In genomic region chr6:82178084-82178758, GRCh38 we compare ENCODE assay signal across 9 cellular contexts.
A peak's percentile ranks its signal among the peaks of the same experiment; 100 is the strongest.
DNase-seq lines count a peak whose midpoint lies in the region; ATAC-seq and TF ChIP-seq lines count a peak whose summit lies in the region.
"Had no signal": no experiment of that assay in that cellular context is flagged by ENCODE, and none has a peak within 500 bp of the region (broad histone marks: within the 10 kb centered on the region; RNA-seq: fewer than 3 reads in every experiment).

No MANE protein-coding gene starts in this region.

- peak; percentile 59 for ATAC-seq in foreskin keratinocyte

- peak; percentile 11 for DNase-seq in NCI-H1436 (lab: John Stamatoyannopoulos, UW)
- no peak for DNase-seq in NCI-H1436 treated with DMSO at 0.1 percent for 48 hours (lab: John Stamatoyannopoulos, UW)
- peak; percentile 3 to 5 for DNase-seq in SHP77 (lab: John Stamatoyannopoulos, UW)
- peak in 1 of 2 donors; percentile 7 for DNase-seq in foreskin keratinocyte
- no peak for DNase-seq in tibial artery
- no peak for DNase-seq in stimulated activated CD4-positive, alpha-beta T cell treated with anti-CD3 and anti-CD28 coated beads, Interleukin-2, amount 100 ng/mL, for 48 hours
- DNase-seq in activated CD4-positive, CD25-positive, alpha-beta regulatory T cell treated with anti-CD3 and anti-CD28 coated beads, Interleukin-2, amount 50 U/mL, for 72 hours: no peak
- no peak for DNase-seq in activated naive CD4-positive, alpha-beta T cell treated with Interleukin-2 at 50 U/mL for 16 hours

- intact Hi-C loops in tibial artery (cut with DNase I; ENCODE audit: low total_unique reads): loop anchor here (10.0 kb wide), 1 partner anchor 1573 kb away; no protein-coding TSS in a partner anchor

- H3K4me1 ChIP-seq in foreskin keratinocyte (no peaks in the 10 kb centered on the region), tibial artery (peaks cover 0 to 7% (median 0%) of the 10 kb centered on the region in 4 donors)
- H3K4me1 ChIP-seq: SJSA1 had no signal

- no peak overlapping the region for H3K4me3 ChIP-seq in tibial artery
- H3K4me3 ChIP-seq: SJSA1 had no signal

- peaks cover 23 to 45% (median 28%) of the 10 kb centered on the region in 3 donors for H3K36me3 ChIP-seq in tibial artery

- H3K9me3 ChIP-seq in tibial artery: no peaks in the 10 kb centered on the region
- H3K9me3 ChIP-seq: SJSA1 had no signal

- H3K27ac ChIP-seq in foreskin keratinocyte: no peak overlapping the region
- H3K27ac ChIP-seq in tibial artery: no peak overlapping the region
- H3K27ac ChIP-seq: SJSA1 had no signal

- peak; percentile 76 for TF ChIP-seq CTCF in foreskin keratinocyte (conservative IDR thresholded peaks at IDR 0.05)
- peak; percentile 54 to 75 for TF ChIP-seq CTCF in tibial artery (IDR thresholded peaks at IDR 0.05)

- H3K27me3 ChIP-seq in foreskin keratinocyte: no peaks in the 10 kb centered on the region
- H3K27me3 ChIP-seq in tibial artery: no peaks in the 10 kb centered on the region
- H3K27me3 ChIP-seq: SJSA1 had no signal

Comparison
In these comparisons a context has a peak if more than half of its experiments do, and no peak if none do; other contexts are left out.
1. DNase-seq: peak in NCI-H1436 (single experiment) and SHP77 (2 of 2); none in NCI-H1436 treated with DMSO at 0.1 percent for 48 hours (single experiment), tibial artery (0 of 2), stimulated activated CD4-positive, alpha-beta T cell treated with anti-CD3 and anti-CD28 coated beads, Interleukin-2, amount 100 ng/mL, for 48 hours (0 of 2), activated CD4-positive, CD25-positive, alpha-beta regulatory T cell treated with anti-CD3 and anti-CD28 coated beads, Interleukin-2, amount 50 U/mL, for 72 hours (single experiment) and activated naive CD4-positive, alpha-beta T cell treated with Interleukin-2 at 50 U/mL for 16 hours (single experiment).